22 cellular contexts compared by ENCODE assay signal in the genomic region with DNA sequence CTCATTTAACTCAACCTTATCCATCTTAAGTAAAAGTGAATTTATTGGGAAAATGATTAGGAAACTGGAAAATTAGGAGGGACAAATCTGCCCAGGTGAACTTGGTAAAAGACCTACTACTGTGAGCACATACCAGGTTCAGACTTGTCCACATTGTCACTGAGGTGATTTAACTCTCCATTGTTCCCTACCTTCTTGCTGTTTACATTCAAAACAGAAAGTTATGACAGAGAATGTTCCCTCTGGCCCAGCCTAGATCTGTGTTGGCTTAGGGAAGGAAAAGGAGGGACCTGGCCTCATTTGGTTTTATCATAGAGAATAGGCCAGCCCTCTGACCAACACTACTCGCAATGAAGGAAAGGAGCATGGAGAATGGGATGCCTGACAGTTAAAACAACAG.
DNase-seq lines count a peak whose midpoint lies in the region; ATAC-seq, FAIRE-seq and TF ChIP-seq lines count a peak whose summit lies in the region.
"Had no signal": no experiment of that assay in that cellular context is flagged by ENCODE, and none has a peak within 500 bp of the region (broad histone marks: within the 10 kb centered on the region; RNA-seq: fewer than 3 reads in every experiment).

No MANE protein-coding gene starts in this region.

- H3K9me3 Mint-ChIP-seq in CD14-positive monocyte: no peaks in the 10 kb centered on the region
- H3K9me3 Mint-ChIP-seq: CD4-positive, CD25-positive, alpha-beta regulatory T cell; CD8-positive, alpha-beta T cell; HFFc6 had no signal

- H3K4me3 Mint-ChIP-seq in CD14-positive monocyte: no peak overlapping the region
- H3K4me3 Mint-ChIP-seq: CD4-positive, CD25-positive, alpha-beta regulatory T cell; CD8-positive, alpha-beta T cell; HFFc6 had no signal

- no peak overlapping the region for H3K4me3 ChIP-seq in bronchial epithelial cell (ENCODE audit: low read depth, low read length)
- H3K4me3 ChIP-seq in uterus: no peak overlapping the region
- H3K4me3 ChIP-seq: GM12878, HAP-1 had no signal

- ATAC-seq in esophagus mucosa (peak; percentile 85), left colon (no peak)
- ATAC-seq: CD8-positive, alpha-beta T cell; GM12878 had no signal

- FAIRE-seq in bronchial epithelial cell (lab: Jason Lieb, UNC): no peak
- FAIRE-seq: D721Med, GM12878, GM18507, H54 had no signal

- no peaks in the 10 kb centered on the region for H3K36me3 ChIP-seq in bronchial epithelial cell (ENCODE audit: control insufficient read depth, insufficient read depth, low read length)
- H3K36me3 ChIP-seq in uterus: no peaks in the 10 kb centered on the region
- H3K36me3 ChIP-seq: HAP-1 had no signal

- no peaks in the 10 kb centered on the region for H3K27me3 Mint-ChIP-seq in CD14-positive monocyte (ENCODE audit: low read depth in 3 of 3)
- H3K27me3 Mint-ChIP-seq: CD4-positive, CD25-positive, alpha-beta regulatory T cell had no signal

- H3K27me3 ChIP-seq in bronchial epithelial cell (ENCODE audit: control insufficient read depth, insufficient read depth, low read length) (no peaks in the 10 kb centered on the region), uterus (no peaks in the 10 kb centered on the region)

- no peaks in the 10 kb centered on the region for H3K36me3 Mint-ChIP-seq in CD14-positive monocyte
- H3K36me3 Mint-ChIP-seq: CD4-positive, CD25-positive, alpha-beta regulatory T cell; CD8-positive, alpha-beta T cell had no signal

- DNase-seq in NCI-H748 (lab: John Stamatoyannopoulos, UW; ENCODE audit: unreplicated experiment) (peak; percentile 4), NCI-H748 treated with DMSO at 0.1 percent for 48 hours (lab: John Stamatoyannopoulos, UW) (no peak), NCI-H69 (lab: John Stamatoyannopoulos, UW) (peak; percentile 59), bronchial epithelial cell (ENCODE audit: low read depth) (peak; percentile 73), CD14-positive monocyte (ENCODE audit: low spot score) (no peak), uterus (no peak), left colon (no peak)
- DNase-seq: C1 segment of cervical spinal cord; CD4-positive, CD25-positive, alpha-beta regulatory T cell; CD8-positive, alpha-beta T cell; DMS 273 treated with DMSO at 0.1 percent for 48 hours; DMS79; EL; GDM1; GOT3 had no signal

- H3K9me3 ChIP-seq in uterus: no peaks in the 10 kb centered on the region
- H3K9me3 ChIP-seq: HAP-1 had no signal

- TF ChIP-seq CTCF in bronchial epithelial cell (IDR thresholded peaks at IDR 0.05; ENCODE audit: insufficient read depth, low read length, severe bottlenecking) (no peak), CD14-positive monocyte (IDR thresholded peaks at IDR 0.05) (no peak), uterus (IDR thresholded peaks at IDR 0.05) (no peak)

- TF ChIP-seq POLR2A in uterus (IDR thresholded peaks at IDR 0.05): no peak

- no peak overlapping the region for H3K27ac Mint-ChIP-seq in CD14-positive monocyte
- H3K27ac Mint-ChIP-seq: CD4-positive, CD25-positive, alpha-beta regulatory T cell; CD8-positive, alpha-beta T cell; HFFc6 had no signal

- intact Hi-C loops in CD14-positive monocyte (cut with micrococcal nuclease): no loop called here
- intact Hi-C loops in uterus (cut with DNase I; ENCODE audit: low total_unique reads): no loop called here
- intact Hi-C loops in left colon (cut with DNase I, micrococcal nuclease): no loop called here

- H3K27ac ChIP-seq in uterus: no peak overlapping the region

- H3K4me1 ChIP-seq in uterus: no peaks in the 10 kb centered on the region

- H3K4me1 Mint-ChIP-seq in CD14-positive monocyte: peaks cover 4% of the 10 kb centered on the region
- H3K4me1 Mint-ChIP-seq: CD4-positive, CD25-positive, alpha-beta regulatory T cell had no signal

Comparison
In these comparisons a context has a peak if more than half of its experiments do, and no peak if none do; other contexts are left out.
1. DNase-seq: peak in NCI-H748 (single experiment), NCI-H69 (single experiment) and bronchial epithelial cell (single experiment); none in NCI-H748 treated with DMSO at 0.1 percent for 48 hours (single experiment), CD14-positive monocyte (single experiment), uterus (0 of 2) and left colon (0 of 2).